2 cellular contexts compared by ENCODE assay signal in the genomic region with DNA sequence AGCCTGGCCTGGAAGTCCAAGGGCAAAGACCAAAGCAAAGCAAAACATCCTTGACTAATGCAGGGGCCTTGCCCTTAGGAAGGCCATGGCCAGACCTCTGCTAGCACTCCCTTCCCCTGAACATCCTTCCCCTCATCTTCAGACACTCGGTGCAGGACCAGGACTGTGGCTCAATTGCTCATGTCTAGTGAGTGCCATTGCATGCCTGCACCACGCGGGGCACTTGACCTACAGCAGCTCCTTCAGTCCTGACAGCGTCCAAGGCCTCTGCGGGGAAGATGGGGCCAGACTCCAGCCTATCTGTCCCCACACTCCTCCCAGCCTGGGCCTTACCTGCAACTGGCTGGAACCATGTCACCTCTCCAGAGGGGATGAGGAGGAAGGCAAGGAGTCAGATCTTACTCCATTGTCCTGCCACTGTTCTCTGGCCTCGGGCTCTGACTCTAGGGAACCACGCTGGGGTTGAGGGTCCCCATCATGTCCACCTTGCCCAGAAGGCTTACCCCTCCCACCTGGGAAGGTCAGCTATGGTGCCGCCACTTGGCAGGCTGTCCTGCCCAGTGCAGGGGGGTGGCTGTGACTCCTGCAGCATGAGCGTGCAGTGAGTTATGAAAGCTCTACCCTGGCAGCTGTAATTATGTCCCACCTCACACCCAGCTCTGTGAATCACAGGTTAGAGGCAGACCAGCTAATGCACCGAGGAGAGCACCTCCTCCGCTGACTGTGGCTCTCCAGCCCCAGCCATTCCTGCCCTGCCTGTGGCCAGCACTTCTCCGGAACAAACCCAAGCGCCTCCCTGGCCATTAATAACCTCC.
TF ChIP-seq lines count a peak whose summit lies in the region.

No MANE protein-coding gene starts in this region.

TF ChIP-seq in A549, 52 proteins besides CTCF, POLR2A, EP300 and RAD21 (continued from another document):
- TF ChIP-seq NPAS2 (CRISPR knock-in tag; IDR thresholded peaks at IDR 0.05; ENCODE audit: borderline replicate concordance) (no peak), ZNF302 (CRISPR knock-in tag; IDR thresholded peaks at IDR 0.05) (no peak), HES2 (IDR thresholded peaks at IDR 0.05) (no peak), SREBF2 (IDR thresholded peaks at IDR 0.05) (no peak), EHF (CRISPR knock-in tag; IDR thresholded peaks at IDR 0.05) (no peak), TFCP2L1 (CRISPR knock-in tag; IDR thresholded peaks at IDR 0.05) (no peak), ATOH8 (CRISPR knock-in tag; IDR thresholded peaks at IDR 0.05; ENCODE audit: low read depth) (no peak), ZFP36 (IDR thresholded peaks at IDR 0.05; ENCODE audit: borderline replicate concordance, partially characterized antibody) (no peak), GATA3 (IDR thresholded peaks at IDR 0.05; ENCODE audit: borderline replicate concordance) (no peak), MAX (IDR thresholded peaks at IDR 0.05) (no peak), ZC3H11A (IDR thresholded peaks at IDR 0.05) (no peak)

TF ChIP-seq in GM23338, 12 proteins besides CTCF, POLR2A, EP300 and RAD21 (continued from another document):
- TF ChIP-seq CREB1 (CRISPR knock-in tag; IDR thresholded peaks at IDR 0.05; ENCODE audit: low read depth) (no peak), ZNF114 (CRISPR knock-in tag; IDR thresholded peaks at IDR 0.05) (no peak), POLR2AphosphoS5 (IDR thresholded peaks at IDR 0.05; ENCODE audit: low read depth) (no peak), JUNB (IDR thresholded peaks at IDR 0.05; ENCODE audit: unreplicated experiment) (no peak)
- TF ChIP-seq, protein P1, sequence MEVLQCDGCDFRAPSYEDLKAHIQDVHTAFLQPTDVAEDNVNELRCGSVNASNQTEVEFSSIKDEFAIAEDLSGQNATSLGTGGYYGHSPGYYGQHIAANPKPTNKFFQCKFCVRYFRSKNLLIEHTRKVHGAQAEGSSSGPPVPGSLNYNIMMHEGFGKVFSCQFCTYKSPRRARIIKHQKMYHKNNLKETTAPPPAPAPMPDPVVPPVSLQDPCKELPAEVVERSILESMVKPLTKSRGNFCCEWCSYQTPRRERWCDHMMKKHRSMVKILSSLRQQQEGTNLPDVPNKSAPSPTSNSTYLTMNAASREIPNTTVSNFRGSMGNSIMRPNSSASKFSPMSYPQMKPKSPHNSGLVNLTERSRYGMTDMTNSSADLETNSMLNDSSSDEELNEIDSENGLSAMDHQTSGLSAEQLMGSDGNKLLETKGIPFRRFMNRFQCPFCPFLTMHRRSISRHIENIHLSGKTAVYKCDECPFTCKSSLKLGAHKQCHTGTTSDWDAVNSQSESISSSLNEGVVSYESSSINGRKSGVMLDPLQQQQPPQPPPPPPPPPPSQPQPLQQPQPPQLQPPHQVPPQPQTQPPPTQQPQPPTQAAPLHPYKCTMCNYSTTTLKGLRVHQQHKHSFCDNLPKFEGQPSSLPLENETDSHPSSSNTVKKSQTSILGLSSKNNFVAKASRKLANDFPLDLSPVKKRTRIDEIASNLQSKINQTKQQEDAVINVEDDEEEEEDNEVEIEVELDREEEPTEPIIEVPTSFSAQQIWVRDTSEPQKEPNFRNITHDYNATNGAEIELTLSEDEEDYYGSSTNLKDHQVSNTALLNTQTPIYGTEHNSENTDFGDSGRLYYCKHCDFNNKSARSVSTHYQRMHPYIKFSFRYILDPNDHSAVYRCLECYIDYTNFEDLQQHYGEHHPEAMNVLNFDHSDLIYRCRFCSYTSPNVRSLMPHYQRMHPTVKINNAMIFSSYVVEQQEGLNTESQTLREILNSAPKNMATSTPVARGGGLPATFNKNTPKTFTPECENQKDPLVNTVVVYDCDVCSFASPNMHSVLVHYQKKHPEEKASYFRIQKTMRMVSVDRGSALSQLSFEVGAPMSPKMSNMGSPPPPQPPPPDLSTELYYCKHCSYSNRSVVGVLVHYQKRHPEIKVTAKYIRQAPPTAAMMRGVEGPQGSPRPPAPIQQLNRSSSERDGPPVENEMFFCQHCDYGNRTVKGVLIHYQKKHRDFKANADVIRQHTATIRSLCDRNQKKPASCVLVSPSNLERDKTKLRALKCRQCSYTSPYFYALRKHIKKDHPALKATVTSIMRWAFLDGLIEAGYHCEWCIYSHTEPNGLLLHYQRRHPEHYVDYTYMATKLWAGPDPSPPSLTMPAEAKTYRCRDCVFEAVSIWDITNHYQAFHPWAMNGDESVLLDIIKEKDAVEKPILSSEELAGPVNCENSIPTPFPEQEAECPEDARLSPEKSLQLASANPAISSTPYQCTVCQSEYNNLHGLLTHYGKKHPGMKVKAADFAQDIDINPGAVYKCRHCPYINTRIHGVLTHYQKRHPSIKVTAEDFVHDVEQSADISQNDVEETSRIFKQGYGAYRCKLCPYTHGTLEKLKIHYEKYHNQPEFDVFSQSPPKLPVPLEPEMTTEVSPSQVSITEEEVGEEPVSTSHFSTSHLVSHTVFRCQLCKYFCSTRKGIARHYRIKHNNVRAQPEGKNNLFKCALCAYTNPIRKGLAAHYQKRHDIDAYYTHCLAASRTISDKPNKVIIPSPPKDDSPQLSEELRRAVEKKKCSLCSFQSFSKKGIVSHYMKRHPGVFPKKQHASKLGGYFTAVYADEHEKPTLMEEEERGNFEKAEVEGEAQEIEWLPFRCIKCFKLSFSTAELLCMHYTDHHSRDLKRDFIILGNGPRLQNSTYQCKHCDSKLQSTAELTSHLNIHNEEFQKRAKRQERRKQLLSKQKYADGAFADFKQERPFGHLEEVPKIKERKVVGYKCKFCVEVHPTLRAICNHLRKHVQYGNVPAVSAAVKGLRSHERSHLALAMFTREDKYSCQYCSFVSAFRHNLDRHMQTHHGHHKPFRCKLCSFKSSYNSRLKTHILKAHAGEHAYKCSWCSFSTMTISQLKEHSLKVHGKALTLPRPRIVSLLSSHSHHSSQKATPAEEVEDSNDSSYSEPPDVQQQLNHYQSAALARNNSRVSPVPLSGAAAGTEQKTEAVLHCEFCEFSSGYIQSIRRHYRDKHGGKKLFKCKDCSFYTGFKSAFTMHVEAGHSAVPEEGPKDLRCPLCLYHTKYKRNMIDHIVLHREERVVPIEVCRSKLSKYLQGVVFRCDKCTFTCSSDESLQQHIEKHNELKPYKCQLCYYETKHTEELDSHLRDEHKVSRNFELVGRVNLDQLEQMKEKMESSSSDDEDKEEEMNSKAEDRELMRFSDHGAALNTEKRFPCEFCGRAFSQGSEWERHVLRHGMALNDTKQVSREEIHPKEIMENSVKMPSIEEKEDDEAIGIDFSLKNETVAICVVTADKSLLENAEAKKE (CRISPR knock-in tag; IDR thresholded peaks at IDR 0.05), result no peak
